In the genomic region with DNA sequence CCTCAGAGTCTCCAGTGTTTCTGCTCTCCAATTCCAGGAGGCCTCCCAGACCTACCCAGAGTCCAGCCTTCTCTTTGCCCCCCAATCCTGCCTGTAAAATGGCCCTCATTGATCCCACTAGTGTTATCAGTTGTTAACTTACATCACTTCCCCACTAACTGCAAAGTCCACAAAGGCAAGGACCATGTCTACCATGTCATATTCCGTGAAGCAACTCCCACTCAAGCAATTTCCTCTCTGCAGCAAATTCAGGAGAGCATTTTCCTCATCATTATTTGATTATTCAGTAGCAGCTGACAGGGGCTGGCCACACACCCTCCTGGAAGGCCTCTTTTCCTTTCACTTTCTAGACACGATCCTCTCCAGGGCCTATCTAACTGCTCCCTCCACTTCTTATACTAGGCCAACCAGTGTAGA, we compare ENCODE assay signal across 10 cellular contexts.
DNase-seq lines count a peak whose midpoint lies in the region; ATAC-seq, FAIRE-seq and TF ChIP-seq lines count a peak whose summit lies in the region.
"Had no signal": no experiment of that assay in that cellular context is flagged by ENCODE, and none has a peak within 500 bp of the region (broad histone marks: within the 10 kb centered on the region; RNA-seq: fewer than 3 reads in every experiment).

No MANE protein-coding gene starts in this region.

- intact Hi-C loops in A673 (cut with micrococcal nuclease; ENCODE audit: unreplicated experiment) = loop anchor here (10.0 kb wide), 1 partner anchor 199 kb away; no protein-coding TSS in a partner anchor

- H3K27me3 ChIP-seq in A673 (replicated peaks; ENCODE audit: insufficient read depth, low read depth, low read length, poor library complexity) = no peaks in the 10 kb centered on the region
- H3K27me3 ChIP-seq: adrenal gland had no signal

- CTCF ChIA-PET in A673 (lab: Charles Lee) (no interaction called here), RWPE1 (lab: Yijun Ruan, JAX) (interaction anchor here (0.8 kb wide), 1 partner anchor 63 kb away, joined by 4 read pairs; no protein-coding TSS in a partner anchor)

- H3K4me3 ChIP-seq in A673 (ENCODE audit: low read depth, low read length, poor library complexity, severe bottlenecking) = peak overlapping the region; percentile 13
- H3K4me3 ChIP-seq: adrenal gland had no signal

- DNase-seq in A673 (ENCODE audit: low spot score) (peak; percentile 69), RWPE1 (ENCODE audit: low spot score) (no peak), hippocampal formation (lab: John Stamatoyannopoulos, UW) (no peak), nucleus accumbens (lab: John Stamatoyannopoulos, UW) (no peak)
- DNase-seq: GDM1 had no signal

- BruUV-seq in A673 (replicated peaks; lab: Mats Ljungman, UMichigan) = no TSS peak

- TF ChIP-seq CTCF in A673 (conservative IDR thresholded peaks at IDR 0.05; ENCODE audit: low read depth, low read length) (no peak), RWPE1 (conservative IDR thresholded peaks at IDR 0.05; ENCODE audit: low read depth) (no peak)

- peaks cover 91% of the 10 kb centered on the region for H3K4me1 ChIP-seq in A673 (ENCODE audit: insufficient read depth, low read length, poor library complexity, severe bottlenecking)

- POLR2A ChIA-PET in A673 (lab: Charles Lee; ENCODE audit: low non-redundant PET) (no interaction called here), RWPE1 (lab: Yijun Ruan, JAX; ENCODE audit: low non-redundant PET) (no interaction called here)

- ATAC-seq in GM19324 (IDR thresholded peaks at IDR 0.05; ENCODE audit: low FRiP score, unreplicated experiment) (peak; percentile 39), HG02970 (IDR thresholded peaks at IDR 0.05; ENCODE audit: low FRiP score, unreplicated experiment) (no peak), HG02870 (IDR thresholded peaks at IDR 0.05; ENCODE audit: unreplicated experiment) (no peak)

- peak overlapping the region; percentile 94 for H3K27ac ChIP-seq in A673 (ENCODE audit: low read depth, low read length, poor library complexity, severe bottlenecking)
- H3K27ac ChIP-seq in RWPE1 = peak overlapping the region; percentile 27; the same call in 1 of the 2 replicates

- no peaks in the 10 kb centered on the region for H3K9me3 ChIP-seq in A673 (ENCODE audit: low read depth, low read length, poor library complexity, severe bottlenecking)
- H3K9me3 ChIP-seq: adrenal gland had no signal

- H3K36me3 ChIP-seq in A673 (ENCODE audit: insufficient read depth, low read length, poor library complexity, severe bottlenecking) = no peaks in the 10 kb centered on the region
- H3K36me3 ChIP-seq: adrenal gland had no signal

- FAIRE-seq in islet of Langerhans (lab: Jason Lieb, UNC) = peak; percentile 65
